ENCODE assay signal across 1 cellular context in genomic region chr1:26692793-26693490, GRCh38.
A peak's percentile ranks its signal among the peaks of the same experiment; 100 is the strongest.
TF ChIP-seq lines count a peak whose summit lies in the region.

No MANE protein-coding gene starts in this region.

TF ChIP-seq in K562, 482 proteins besides CTCF, POLR2A, EP300 and RAD21 (continued from another document and continues in another):
- TF ChIP-seq E4F1 (CRISPR knock-in tag; IDR thresholded peaks at IDR 0.05; ENCODE audit: borderline replicate concordance) (no peak), GABPB1 (CRISPR knock-in tag; IDR thresholded peaks at IDR 0.05) (peak; percentile 87), MXD1 (CRISPR knock-in tag; IDR thresholded peaks at IDR 0.05; ENCODE audit: borderline replicate concordance, poor library complexity, severe bottlenecking) (no peak), SMC3 (conservative IDR thresholded peaks at IDR 0.05; ENCODE audit: insufficient read depth, low read depth, low read length) (peak; percentile 41; the same call in 1 of the 2 replicates), MCM2 (IDR thresholded peaks at IDR 0.05; ENCODE audit: low read depth) (no peak), ZFP36 (IDR thresholded peaks at IDR 0.05; ENCODE audit: low read depth, low read length, partially characterized antibody) (peak; percentile 2), RBM15 (IDR thresholded peaks at IDR 0.05; ENCODE audit: insufficient read depth, low read length) (no peak), CHD4 (IDR thresholded peaks at IDR 0.05; ENCODE audit: insufficient read depth, insufficient replicate concordance, low read depth, low read length, poor library complexity, severe bottlenecking) (no peak), ZNF75A (CRISPR knock-in tag; IDR thresholded peaks at IDR 0.05) (no peak), PHTF2 (CRISPR knock-in tag; IDR thresholded peaks at IDR 0.05) (no peak), TCF3 (CRISPR knock-in tag; IDR thresholded peaks at IDR 0.05) (peak; percentile 39; the same call in 1 of the 2 replicates), DPF2 (IDR thresholded peaks at IDR 0.05) (peak; percentile 79), RBM34 (IDR thresholded peaks at IDR 0.05; ENCODE audit: borderline replicate concordance, insufficient read depth, low read length) (no peak), ZNF316 (IDR thresholded peaks at IDR 0.05) (no peak), PHF20 (IDR thresholded peaks at IDR 0.05; ENCODE audit: partially characterized antibody) (peak; percentile 58), POLR3A (IDR thresholded peaks at IDR 0.05; ENCODE audit: borderline replicate concordance, extremely low read depth, insufficient read depth, insufficient read length) (no peak), NELFE (IDR thresholded peaks at IDR 0.05; ENCODE audit: insufficient read depth, insufficient read length) (no peak), SAP30 (IDR thresholded peaks at IDR 0.05; ENCODE audit: borderline replicate concordance, insufficient read depth, low read depth, low read length, poor library complexity, severe bottlenecking) (peak; percentile 57), FOXP1 (CRISPR knock-in tag; IDR thresholded peaks at IDR 0.05) (peak; percentile 94), DEAF1 (CRISPR knock-in tag; IDR thresholded peaks at IDR 0.05) (no peak), VEZF1 (CRISPR knock-in tag; IDR thresholded peaks at IDR 0.05) (peak; percentile 81), POLR2AphosphoS5 (IDR thresholded peaks at IDR 0.05; ENCODE audit: control insufficient read depth, insufficient read depth, low read depth, low read length) (peak; percentile 78), MAX (CRISPR knock-in tag; IDR thresholded peaks at IDR 0.05) (peak; percentile 91), ZBTB33 (CRISPR knock-in tag; IDR thresholded peaks at IDR 0.05) (peak; percentile 28; the same call in 1 of the 2 replicates), ZNF318 (IDR thresholded peaks at IDR 0.05; ENCODE audit: borderline replicate concordance in 1 of 2, low read depth in 1 of 2) (no peak), MCM5 (IDR thresholded peaks at IDR 0.05; ENCODE audit: low read depth) (no peak), ZNF224 (CRISPR knock-in tag; IDR thresholded peaks at IDR 0.05) (0 out of 2 replicates have a peak, but pooled peaks have one; percentile 42), CBX8 (IDR thresholded peaks at IDR 0.05; ENCODE audit: borderline replicate concordance, extremely low read depth, low read depth, low read length, poor library complexity, severe bottlenecking) (no peak), TCF7L2 (IDR thresholded peaks at IDR 0.05; ENCODE audit: low read depth, low read length) (no peak), FOS (IDR thresholded peaks at IDR 0.05; ENCODE audit: extremely low read depth, insufficient read length) (no peak), ZNF175 (CRISPR knock-in tag; IDR thresholded peaks at IDR 0.05; ENCODE audit: low read depth) (no peak), GMEB1 (CRISPR knock-in tag; IDR thresholded peaks at IDR 0.05) (peak; percentile 69), HMG20B (CRISPR knock-in tag; IDR thresholded peaks at IDR 0.05) (no peak), MBD2 (IDR thresholded peaks at IDR 0.05; ENCODE audit: borderline replicate concordance, low read depth) (peak; percentile 66; the same call in 1 of the 2 replicates), THRAP3 (IDR thresholded peaks at IDR 0.05; ENCODE audit: borderline replicate concordance) (peak; percentile 81; the same call in 1 of the 2 replicates), WHSC1 (IDR thresholded peaks at IDR 0.05; ENCODE audit: low read length) (no peak), OTX1 (CRISPR knock-in tag; IDR thresholded peaks at IDR 0.05) (no peak), EZH2 (IDR thresholded peaks at IDR 0.05; ENCODE audit: borderline replicate concordance, low read depth, low read length) (no peak), BCL6 (CRISPR knock-in tag; IDR thresholded peaks at IDR 0.05) (no peak), UBTF (IDR thresholded peaks at IDR 0.05; ENCODE audit: borderline replicate concordance in 1 of 2, low read depth in 2 of 2, low read length in 2 of 2) (peak; percentile 90 to 93; a peak in 3 of 4 replicates), TCFL5 (CRISPR knock-in tag; conservative IDR thresholded peaks at IDR 0.05) (no peak)
